In genomic region chr15:42457445-42458442, GRCh38 we compare ENCODE assay signal across 8 cellular contexts. TPM values are rescaled to one million over a fixed set of nuclear protein-coding genes. Genes with fewer than 3 reads are reported as not detected.
A peak's percentile ranks its signal among the peaks of the same experiment; 100 is the strongest.
DNase-seq lines count a peak whose midpoint lies in the region; TF ChIP-seq lines count a peak whose summit lies in the region.

No MANE protein-coding gene starts in this region.

- DNase-seq in GM06990 (ENCODE audit: extremely low read depth, insufficient read length) (peak; percentile 34), HFFc6 (peak; percentile 92), SK-N-MC (ENCODE audit: low read depth, low spot score) (no peak), glomerular endothelial cell (ENCODE audit: extremely low read depth, low read depth, low spot score) (peak; percentile 39), osteocyte (ENCODE audit: extremely low spot score, unreplicated experiment) (peak; percentile 90), COLO668 (lab: John Stamatoyannopoulos, UW; ENCODE audit: unreplicated experiment) (no peak)
- no peak for DNase-seq in effector memory CD4-positive, alpha-beta T cell
- DNase-seq in activated CD4-positive, alpha-beta T cell treated with anti-CD3 and anti-CD28 coated beads for 48 hours = no peak

- H3K36me3 ChIP-seq in GM06990 (ENCODE audit: control insufficient read depth, insufficient read depth, low read length) (peaks cover 1% of the 10 kb centered on the region; the same call in 1 of the 2 replicates), SK-N-MC (ENCODE audit: insufficient read depth, low read length) (peaks cover 2% of the 10 kb centered on the region; the same call in 1 of the 2 replicates)
- no peaks in the 10 kb centered on the region for H3K36me3 ChIP-seq in effector memory CD4-positive, alpha-beta T cell (ENCODE audit: control insufficient read depth, insufficient read depth, low read length)

- H3K27me3 Mint-ChIP-seq in HFFc6 (ENCODE audit: insufficient read depth) = no peaks in the 10 kb centered on the region; the same call in 1 of the 2 replicates
- H3K27me3 Mint-ChIP-seq in osteocyte (ENCODE audit: unreplicated experiment) = no peaks in the 10 kb centered on the region

- no peaks in the 10 kb centered on the region for H3K27me3 ChIP-seq in GM06990 (replicated peaks; ENCODE audit: control insufficient read depth, insufficient read depth, low read length)
- H3K27me3 ChIP-seq in effector memory CD4-positive, alpha-beta T cell (replicated peaks; ENCODE audit: control insufficient read depth, insufficient read depth, low read length, poor library complexity, severe bottlenecking) = no peaks in the 10 kb centered on the region

- peaks cover 26% of the 10 kb centered on the region for H3K4me1 Mint-ChIP-seq in HFFc6 (ENCODE audit: low read depth)
- peaks cover 61% of the 10 kb centered on the region for H3K4me1 Mint-ChIP-seq in osteocyte (ENCODE audit: unreplicated experiment)

- H3K4me1 ChIP-seq in effector memory CD4-positive, alpha-beta T cell (ENCODE audit: control insufficient read depth, insufficient read depth, low read length, poor library complexity, severe bottlenecking) = no peaks in the 10 kb centered on the region

- H3K9me3 Mint-ChIP-seq in HFFc6 (no peaks in the 10 kb centered on the region), osteocyte (ENCODE audit: unreplicated experiment) (no peaks in the 10 kb centered on the region)

- peak overlapping the region; percentile 97 for H3K27ac ChIP-seq in SK-N-MC
- H3K27ac ChIP-seq in effector memory CD4-positive, alpha-beta T cell (ENCODE audit: insufficient read depth, low read length, poor library complexity, severe bottlenecking) = no peak overlapping the region

- no peak for TF ChIP-seq CTCF in GM06990 (IDR thresholded peaks at IDR 0.05; ENCODE audit: insufficient read depth, low read length, poor library complexity, severe bottlenecking)
- no peak for TF ChIP-seq CTCF in HFFc6 (IDR thresholded peaks at IDR 0.05)
- TF ChIP-seq CTCF in osteocyte (IDR thresholded peaks at IDR 0.05) = no peak

- H3K9ac ChIP-seq in SK-N-MC (ENCODE audit: insufficient read length) = peak overlapping the region; percentile 34

- H3K4me3 ChIP-seq in GM06990 (replicated peaks; ENCODE audit: low read depth, low read length) = no peak overlapping the region
- peak overlapping the region; percentile 73 for H3K4me3 ChIP-seq in SK-N-MC
- H3K4me3 ChIP-seq in effector memory CD4-positive, alpha-beta T cell (ENCODE audit: insufficient read depth, low read depth, low read length, poor library complexity, severe bottlenecking) = no peak overlapping the region

- H3K36me3 Mint-ChIP-seq in HFFc6 (ENCODE audit: low read depth) = no peaks in the 10 kb centered on the region
- peaks cover 6% of the 10 kb centered on the region for H3K36me3 Mint-ChIP-seq in osteocyte (ENCODE audit: unreplicated experiment)

- H3K27ac Mint-ChIP-seq in HFFc6 (peak overlapping the region; percentile 98), osteocyte (ENCODE audit: unreplicated experiment) (peak overlapping the region; percentile 99)

- H3K4me3 Mint-ChIP-seq in HFFc6 (peak overlapping the region; percentile 83), osteocyte (ENCODE audit: unreplicated experiment) (peak overlapping the region; percentile 72)

- no peaks in the 10 kb centered on the region for H3K9me3 ChIP-seq in SK-N-MC (ENCODE audit: low read depth, low read length)
- H3K9me3 ChIP-seq in effector memory CD4-positive, alpha-beta T cell (ENCODE audit: control insufficient read depth, low read length) = no peaks in the 10 kb centered on the region

RNA-seq across cellular contexts. Expression of gene ZNF106, which starts 33.2 kb away (rescaled TPM):
- total RNA-seq in HFFc6 (2021; fragmentation: NEBNext Ultra II Directional; extraction: Animal tissue kit (Norgen Biotek cat#: 25700)) = 10 to 100 TPM; 51.5 to 58.9 (median 56.1) TPM
- 28.5 and 34.4 TPM in 2 replicates for total RNA-seq in glomerular endothelial cell
- 59.6 and 59.7 TPM in 2 replicates for total RNA-seq in osteocyte

RNA-seq across cellular contexts. Expression of gene SNAP23, which starts 37.7 kb away (rescaled TPM):
- 10 to 100 TPM; 48.1 to 65.7 (median 55.8) TPM for total RNA-seq in HFFc6 (2021; fragmentation: NEBNext Ultra II Directional; extraction: Animal tissue kit (Norgen Biotek cat#: 25700))
- 106 and 118 TPM in 2 replicates for total RNA-seq in glomerular endothelial cell
- total RNA-seq in osteocyte = 72.7 and 84.7 TPM in 2 replicates

Comparison
In these comparisons a context has a peak if more than half of its experiments do, and no peak if none do; other contexts are left out.
1. DNase-seq: peak in GM06990 (single experiment), HFFc6 (single experiment), glomerular endothelial cell (single experiment) and osteocyte (single experiment); none in SK-N-MC (single experiment), effector memory CD4-positive, alpha-beta T cell (0 of 3), activated CD4-positive, alpha-beta T cell treated with anti-CD3 and anti-CD28 coated beads for 48 hours (single experiment) and COLO668 (single experiment).